In genomic region chr10:26755443-26755903, GRCh38 we compare ENCODE assay signal across 8 cellular contexts. TPM values are rescaled to one million over a fixed set of nuclear protein-coding genes. Genes with fewer than 3 reads are reported as not detected.
A peak's percentile ranks its signal among the peaks of the same experiment; 100 is the strongest.
DNase-seq lines count a peak whose midpoint lies in the region; ATAC-seq, FAIRE-seq and TF ChIP-seq lines count a peak whose summit lies in the region.

No MANE protein-coding gene starts in this region.

- ATAC-seq in GM18870 (IDR thresholded peaks at IDR 0.05; ENCODE audit: unreplicated experiment), result peak; percentile 89
- ATAC-seq in HG02763 (IDR thresholded peaks at IDR 0.05; ENCODE audit: unreplicated experiment), result peak; percentile 88
- peak; percentile 63 for ATAC-seq in esophagus mucosa

- FAIRE-seq in D721Med (lab: Jason Lieb, UNC), result no peak

- no peak for TF ChIP-seq CTCF in D721Med (IDR thresholded peaks at IDR 0.05; ENCODE audit: insufficient read depth, missing control alignments)

- DNase-seq in NOMO-1 treated with DMSO at 0.1 percent for 48 hours (lab: John Stamatoyannopoulos, UW; ENCODE audit: unreplicated experiment) (peak; percentile 47), D721Med (ENCODE audit: insufficient read length, low spot score) (no peak), pons (ENCODE audit: low spot score) (no peak), hippocampal formation (lab: John Stamatoyannopoulos, UW) (no peak)
- DNase-seq in activated CD4-positive, CD25-positive, alpha-beta regulatory T cell treated with anti-CD3 and anti-CD28 coated beads, Interleukin-2, amount 50 U/mL, for 72 hours, result no peak

RNA-seq across cellular contexts. Expression of gene PDSS1, which starts 58.0 kb away (rescaled TPM):
- total RNA-seq in esophagus mucosa, result 9.8 TPM
